Comparison of ENCODE assay signal across 35 cellular contexts in genomic region chr20:52924411-52925271, GRCh38. TPM values are rescaled to one million over a fixed set of nuclear protein-coding genes. Genes with fewer than 3 reads are reported as not detected.
DNase-seq lines count a peak whose midpoint lies in the region; ATAC-seq, FAIRE-seq and TF ChIP-seq lines count a peak whose summit lies in the region.
"Had no signal": no experiment of that assay in that cellular context is flagged by ENCODE, and none has a peak within 500 bp of the region (broad histone marks: within the 10 kb centered on the region; RNA-seq: fewer than 3 reads in every experiment).

No MANE protein-coding gene starts in this region.

- no peaks in the 10 kb centered on the region for H3K79me2 ChIP-seq in keratinocyte (ENCODE audit: control insufficient read depth, insufficient read depth, low read length)
- H3K79me2 ChIP-seq: parathyroid adenoma had no signal

- H3K9me3 ChIP-seq in keratinocyte (ENCODE audit: control insufficient read depth, low read depth, low read length) (no peaks in the 10 kb centered on the region), transverse colon (no peaks in the 10 kb centered on the region)
- H3K9me3 ChIP-seq: esophagus muscularis mucosa, gastroesophageal sphincter, Peyer's patch, SJCRH30, thoracic aorta, uterus had no signal

- H3K4me2 ChIP-seq in keratinocyte (ENCODE audit: control insufficient read depth, extremely low read depth, insufficient read depth, low read depth, low read length) = peak overlapping the region; percentile 58
- H3K4me2 ChIP-seq: GM23338, smooth muscle cell had no signal

- H3K4me3 ChIP-seq in bronchial epithelial cell (ENCODE audit: low read depth, low read length) (no peak overlapping the region), keratinocyte (ENCODE audit: control insufficient read depth in 2 of 3, extremely low read depth in 1 of 3, insufficient read depth in 2 of 3, low read depth in 1 of 3, low read length in 3 of 3) (no peak overlapping the region), transverse colon (no peak overlapping the region)
- H3K4me3 ChIP-seq: esophagus muscularis mucosa, gastroesophageal sphincter, GM23338, K562, Peyer's patch, SJCRH30, smooth muscle cell, thoracic aorta, uterus had no signal

- H3K9me1 ChIP-seq in keratinocyte (ENCODE audit: control insufficient read depth, extremely low read depth, insufficient read depth, low read length) = peaks cover 2% of the 10 kb centered on the region

- in situ Hi-C loops in transverse colon (cut with MboI; ENCODE audit: low pct_ligation_motif_present in 1 of 4, low pct_unique_long_range_greater_than_20kb in 1 of 4, low sequenced_read_pairs in 3 of 4) = no loop called here

- no peak for DNase-seq in stimulated activated naive CD8-positive, alpha-beta T cell treated with anti-CD3 and anti-CD28 coated beads, Interleukin-15, Interleukin-2, amounts not matched to agents 100 U/mL and 50 U/mL, for 24 hours
- DNase-seq in stimulated activated naive CD8-positive, alpha-beta T cell treated with anti-CD3 and anti-CD28 coated beads, Interleukin-15, amount 100 ng/mL, for 72 hours = no peak
- DNase-seq in bronchial epithelial cell (ENCODE audit: low read depth) = peak; percentile 47
- DNase-seq in keratinocyte (ENCODE audit: low read depth, low spot score) = no peak
- DNase-seq in transverse colon = no peak
- no peak for DNase-seq in DMS114 treated with DMSO at 0.1 percent for 48 hours (lab: John Stamatoyannopoulos, UW; ENCODE audit: unreplicated experiment)
- DNase-seq in activated CD4-positive, alpha-beta T cell treated with anti-CD3 and anti-CD28 coated beads for 48 hours = no peak
- DNase-seq in LoVo (ENCODE audit: low spot score) = no peak
- DNase-seq: activated CD4-positive, CD25-positive, alpha-beta regulatory T cell; activated CD8-positive, alpha-beta memory T cell treated with anti-CD3 and anti-CD28 coated beads, Interleukin-2, amount 10 ng/mL, durations not matched to agents 7 days and 5 days; activated T-cell treated with anti-CD3 and anti-CD28 coated beads, Interleukin-2, amount 50 U/mL, for 4 hours; CD4-positive, CD25-positive, alpha-beta regulatory T cell; central memory CD4-positive, alpha-beta T cell; hypothalamus; immature natural killer cell; left colon; MM.1S; NCI-H2081 treated with DMSO at 0.1 percent for 48 hours; NCI-H774; Peyer's patch; SJCRH30; stimulated activated CD4-positive, alpha-beta T cell treated with anti-CD3 and anti-CD28 coated beads, Interleukin-1b, Interleukin-23, amount 100 ng/mL, for 48 hours; stimulated activated naive CD4-positive, alpha-beta T cell treated with Interleukin-2 at 50 U/mL for 16 hours; T-cell; uterus had no signal

- no peak for TF ChIP-seq POLR2A in transverse colon (IDR thresholded peaks at IDR 0.05)

- WGBS in transverse colon (ENCODE audit: low coverage in 1 of 2), 2 donors = 73 to 80% methylated on average over 6 to 9 of the region's 9 CpGs

- peaks cover 0 to 5% of the 10 kb centered on the region in 2 donors for H3K9me3 Mint-ChIP-seq in stimulated activated naive CD8-positive, alpha-beta T cell treated with anti-CD3 and anti-CD28 coated beads, Interleukin-15, amount 100 ng/mL, for 72 hours
- H3K9me3 Mint-ChIP-seq: activated T-cell treated with anti-CD3 and anti-CD28 coated beads, Interleukin-2, amount 50 U/mL, for 4 hours; GM23338 had no signal

- intact Hi-C loops in transverse colon (cut with DNase I; ENCODE audit: low total_unique reads) = loop anchor here (5.0 kb wide), 1 partner anchor 1418 kb away; no protein-coding TSS in a partner anchor

- H3K27ac ChIP-seq in keratinocyte (ENCODE audit: control insufficient read depth, insufficient read depth, low read length) = no peak overlapping the region
- no peak overlapping the region for H3K27ac ChIP-seq in transverse colon
- H3K27ac ChIP-seq: esophagus muscularis mucosa, gastroesophageal sphincter, parathyroid adenoma, Peyer's patch, SJCRH30, thoracic aorta, uterus had no signal

- peaks cover 30% of the 10 kb centered on the region for H3K4me1 ChIP-seq in keratinocyte (ENCODE audit: control insufficient read depth, extremely low read depth, insufficient read depth, low read length)
- no peaks in the 10 kb centered on the region for H3K4me1 ChIP-seq in transverse colon
- H3K4me1 ChIP-seq: esophagus muscularis mucosa, gastroesophageal sphincter, parathyroid adenoma, Peyer's patch, SJCRH30, uterus had no signal

- FAIRE-seq in bronchial epithelial cell (lab: Jason Lieb, UNC) (no peak), keratinocyte (lab: Jason Lieb, UNC) (peak; percentile 76)
- FAIRE-seq: A204.1, K562 had no signal

- H4K20me1 ChIP-seq in keratinocyte (ENCODE audit: control insufficient read depth, extremely low read depth, insufficient read depth, low read length) = no peaks in the 10 kb centered on the region

- no peak for TF ChIP-seq EP300 in transverse colon (IDR thresholded peaks at IDR 0.05; ENCODE audit: low read depth)

- H3K27ac Mint-ChIP-seq in stimulated activated naive CD8-positive, alpha-beta T cell treated with anti-CD3 and anti-CD28 coated beads, Interleukin-15, amount 100 ng/mL, for 72 hours = peak overlapping the region in 1 of 2 donors; percentile 13
- H3K27ac Mint-ChIP-seq: activated CD8-positive, alpha-beta memory T cell treated with anti-CD3 and anti-CD28 coated beads, Interleukin-2, amount 10 ng/mL, durations not matched to agents 7 days and 5 days; GM23338; immature natural killer cell; memory B cell; T-cell had no signal

- ATAC-seq in stimulated activated naive CD8-positive, alpha-beta T cell treated with anti-CD3 and anti-CD28 coated beads, Interleukin-15, Interleukin-2, amounts not matched to agents 100 U/mL and 50 U/mL, for 24 hours = peak; percentile 86
- no peak for ATAC-seq in stimulated activated naive CD8-positive, alpha-beta T cell treated with anti-CD3 and anti-CD28 coated beads, Interleukin-15, amount 100 ng/mL, for 72 hours
- ATAC-seq: activated CD8-positive, alpha-beta memory T cell treated with anti-CD3 and anti-CD28 coated beads, Interleukin-2, amount 10 ng/mL, durations not matched to agents 7 days and 5 days; activated T-cell treated with anti-CD3 and anti-CD28 coated beads, Interleukin-2, amount 50 U/mL, for 4 hours; gastroesophageal sphincter; GM23338; K562; left colon; T-cell had no signal

- peaks cover 13% of the 10 kb centered on the region for H3K4me1 Mint-ChIP-seq in stimulated activated naive CD8-positive, alpha-beta T cell treated with anti-CD3 and anti-CD28 coated beads, Interleukin-15, amount 100 ng/mL, for 72 hours
- H3K4me1 Mint-ChIP-seq: activated CD8-positive, alpha-beta memory T cell treated with anti-CD3 and anti-CD28 coated beads, Interleukin-2, amount 10 ng/mL, durations not matched to agents 7 days and 5 days; CD4-positive, CD25-positive, alpha-beta regulatory T cell; immature natural killer cell had no signal

- H3K27me3 ChIP-seq in bronchial epithelial cell (ENCODE audit: control insufficient read depth, insufficient read depth, low read length) = no peaks in the 10 kb centered on the region
- no peaks in the 10 kb centered on the region for H3K27me3 ChIP-seq in keratinocyte (ENCODE audit: control insufficient read depth, extremely low read depth, insufficient read depth, low read length)
- H3K27me3 ChIP-seq in transverse colon = no peaks in the 10 kb centered on the region
- H3K27me3 ChIP-seq: esophagus muscularis mucosa, gastroesophageal sphincter, Peyer's patch, uterus had no signal

- peaks cover 23% of the 10 kb centered on the region for H3K27me3 Mint-ChIP-seq in stimulated activated naive CD8-positive, alpha-beta T cell treated with anti-CD3 and anti-CD28 coated beads, Interleukin-15, amount 100 ng/mL, for 72 hours

- no peak for TF ChIP-seq CTCF in bronchial epithelial cell (IDR thresholded peaks at IDR 0.05; ENCODE audit: insufficient read depth, low read length, severe bottlenecking)
- no peak for TF ChIP-seq CTCF in keratinocyte (optimal IDR thresholded peaks at IDR 0.05 in 1 of 3, IDR thresholded peaks at IDR 0.05 in 1 of 3, conservative IDR thresholded peaks at IDR 0.05 in 1 of 3; ENCODE audit: extremely low read depth in 1 of 3, insufficient read depth in 2 of 3, low read length in 3 of 3)
- no peak for TF ChIP-seq CTCF in transverse colon (IDR thresholded peaks at IDR 0.05)

- no peak overlapping the region for H3K9ac ChIP-seq in keratinocyte (ENCODE audit: control insufficient read depth, extremely low read depth, insufficient read depth, low read length)
- H3K9ac ChIP-seq: parathyroid adenoma had no signal

- H3K4me3 Mint-ChIP-seq in stimulated activated naive CD8-positive, alpha-beta T cell treated with anti-CD3 and anti-CD28 coated beads, Interleukin-15, amount 100 ng/mL, for 72 hours = no peak overlapping the region
- H3K4me3 Mint-ChIP-seq: activated CD8-positive, alpha-beta memory T cell treated with anti-CD3 and anti-CD28 coated beads, Interleukin-2, amount 10 ng/mL, durations not matched to agents 7 days and 5 days; activated T-cell treated with anti-CD3 and anti-CD28 coated beads, Interleukin-2, amount 50 U/mL, for 4 hours; CD4-positive, CD25-positive, alpha-beta regulatory T cell; GM23338; immature natural killer cell; memory B cell; T-cell had no signal

- H3K36me3 ChIP-seq in bronchial epithelial cell (ENCODE audit: control insufficient read depth, insufficient read depth, low read length) = no peaks in the 10 kb centered on the region
- no peaks in the 10 kb centered on the region for H3K36me3 ChIP-seq in keratinocyte (ENCODE audit: control insufficient read depth in 2 of 2, extremely low read depth in 1 of 2, insufficient read depth in 2 of 2, low read length in 2 of 2)
- H3K36me3 ChIP-seq in transverse colon = no peaks in the 10 kb centered on the region
- H3K36me3 ChIP-seq: esophagus muscularis mucosa, gastroesophageal sphincter, Peyer's patch, SJCRH30, thoracic aorta, uterus had no signal

- H2AFZ ChIP-seq in keratinocyte (ENCODE audit: control insufficient read depth, low read length) = no peak overlapping the region
- H2AFZ ChIP-seq: GM23338, parathyroid adenoma had no signal

- dilution Hi-C loops in keratinocyte (cut with MboI; ENCODE audit: extremely low pct_ligation_motif_present, low sequenced_read_pairs) = no loop called here

RNA-seq across cellular contexts. Expression of gene TSHZ2, which starts 47.5 kb away (rescaled TPM):
- total RNA-seq in bronchial epithelial cell = 1.6 and 1.8 TPM in 2 replicates
- polyA plus RNA-seq in keratinocyte = 1.1 to 2.3 TPM (median 1.4 TPM) in 3 replicates
- 2.7 TPM for polyA plus RNA-seq in keratinocyte (2011; ENCODE audit: low read depth)
- polyA plus RNA-seq in keratinocyte (2011; cell fraction: cytosol; rRNA removed) = 1.6 TPM in 2 replicates
- 2.5 and 2.8 TPM in 2 replicates for polyA plus RNA-seq in keratinocyte (2011; cell fraction: nucleus; rRNA removed)
- polyA plus RNA-seq in keratinocyte (2012; ENCODE audit: low replicate concordance) = 1.3 and 6.5 TPM in 2 replicates
- 4.2 to 8.8 TPM (median 7.3 TPM) in 3 replicates for polyA minus RNA-seq in keratinocyte
- polyA minus RNA-seq in keratinocyte (2011; cell fraction: cytosol; rRNA and poly(A)+ RNA removed) = 1.3 TPM
- 3.8 and 8.9 TPM in 2 replicates for polyA minus RNA-seq in keratinocyte (2011; cell fraction: nucleus; rRNA and poly(A)+ RNA removed)
- 10 to 100 TPM in 1 of 4 donors, 1 to 10 TPM in 3; 1.9 to 12.9 (median 5.0) TPM for total RNA-seq in transverse colon
- total RNA-seq: HT1080, SJCRH30 had no signal
- polyA plus RNA-seq: immature natural killer cell had no signal
